ENCODE assay signal across 18 cellular contexts in genomic region chr9:2677927-2678889, GRCh38. TPM values are rescaled to one million over a fixed set of nuclear protein-coding genes. Genes with fewer than 3 reads are reported as not detected.
DNase-seq lines count a peak whose midpoint lies in the region; ATAC-seq and TF ChIP-seq lines count a peak whose summit lies in the region.
"Had no signal": no experiment of that assay in that cellular context is flagged by ENCODE, and none has a peak within 500 bp of the region (broad histone marks: within the 10 kb centered on the region; RNA-seq: fewer than 3 reads in every experiment).

No MANE protein-coding gene starts in this region.

- no peak for ATAC-seq in HG02970 (IDR thresholded peaks at IDR 0.05; ENCODE audit: low FRiP score, unreplicated experiment)
- no peak for ATAC-seq in HG03039 (IDR thresholded peaks at IDR 0.05; ENCODE audit: unreplicated experiment)
- ATAC-seq in upper lobe of left lung (ENCODE audit: low FRiP score in 2 of 2), result no peak
- ATAC-seq: gastroesophageal sphincter had no signal

- H3K9me3 ChIP-seq in upper lobe of left lung, result no peaks in the 10 kb centered on the region
- H3K9me3 ChIP-seq: BLaER1, breast epithelium, gastroesophageal sphincter, SJCRH30 had no signal

- no peaks in the 10 kb centered on the region for H3K36me3 ChIP-seq in upper lobe of left lung
- H3K36me3 ChIP-seq: BLaER1, breast epithelium, gastroesophageal sphincter, SJCRH30 had no signal

- peak overlapping the region in 1 of 4 donors; percentile 18 for H3K27ac ChIP-seq in upper lobe of left lung
- H3K27ac ChIP-seq: BLaER1, breast epithelium, SJCRH30 had no signal

- no peak for TF ChIP-seq POLR2A in upper lobe of left lung (IDR thresholded peaks at IDR 0.05)

- peak; percentile 29 for DNase-seq in HPDE6-E6E7 (ENCODE audit: extremely low spot score)
- DNase-seq in NCI-H510A (lab: John Stamatoyannopoulos, UW), result peak; percentile 43
- DNase-seq in epithelial cell of esophagus (ENCODE audit: low read depth), result peak; percentile 75
- peak; percentile 18 for DNase-seq in retinal pigment epithelial cell (ENCODE audit: low read depth)
- DNase-seq in upper lobe of left lung, result no peak
- DNase-seq: activated CD4-positive, alpha-beta T cell treated with anti-CD3 and anti-CD28 coated beads, Interleukin-2, amount 50 U/mL, for 1 hour; NCI-H1930; nephron progenitor cell; retina; T-helper 9 cell had no signal

- TF ChIP-seq CTCF in epithelial cell of esophagus (IDR thresholded peaks at IDR 0.05; ENCODE audit: insufficient read depth, low read depth, low read length, missing control alignments) (no peak), retinal pigment epithelial cell (conservative IDR thresholded peaks at IDR 0.05; ENCODE audit: low read depth, low read length) (no peak), upper lobe of left lung (IDR thresholded peaks at IDR 0.05) (no peak)

- TF ChIP-seq EP300 in upper lobe of left lung (IDR thresholded peaks at IDR 0.05), result no peak

- H3K4me1 ChIP-seq in upper lobe of left lung, result no peaks in the 10 kb centered on the region
- H3K4me1 ChIP-seq: BLaER1, breast epithelium had no signal

- 64 to 76% methylated on average over 5 of the region's 5 CpGs for WGBS in upper lobe of left lung, 2 donors

- no peaks in the 10 kb centered on the region for H3K27me3 ChIP-seq in upper lobe of left lung
- H3K27me3 ChIP-seq: BLaER1, breast epithelium, gastroesophageal sphincter, SJCRH30 had no signal

- no peak overlapping the region for H3K4me3 ChIP-seq in epithelial cell of esophagus (ENCODE audit: low read length)
- H3K4me3 ChIP-seq in retinal pigment epithelial cell (ENCODE audit: low read length), result no peak overlapping the region
- H3K4me3 ChIP-seq in upper lobe of left lung, result no peak overlapping the region
- H3K4me3 ChIP-seq: BLaER1, breast epithelium, gastroesophageal sphincter, SJCRH30 had no signal

RNA-seq across cellular contexts. Expression of gene KCNV2, which starts 39.1 kb away (rescaled TPM):
- not detected for total RNA-seq in upper lobe of left lung
- total RNA-seq: breast epithelium, Daoy, gastroesophageal sphincter, H1, SJCRH30 had no signal

RNA-seq across cellular contexts. Expression of gene VLDLR, which starts 56.6 kb away (rescaled TPM):
- total RNA-seq in upper lobe of left lung, result 10 to 100 TPM in 4 of 6 donors, 1 to 10 TPM in 2; 3.1 to 25.3 (median 11.9) TPM

Comparison
In these comparisons a context has a peak if more than half of its experiments do, and no peak if none do; other contexts are left out.
1. DNase-seq: peak in HPDE6-E6E7 (single experiment), NCI-H510A (single experiment), epithelial cell of esophagus (single experiment) and retinal pigment epithelial cell (single experiment); none in upper lobe of left lung (0 of 2).